In genomic region chr18:31241900-31242409, GRCh38 we compare ENCODE assay signal across 8 cellular contexts.
DNase-seq lines count a peak whose midpoint lies in the region; ATAC-seq and TF ChIP-seq lines count a peak whose summit lies in the region.

No MANE protein-coding gene starts in this region.

- TF ChIP-seq CTCF in GM20000 (IDR thresholded peaks at IDR 0.05; ENCODE audit: extremely low read depth, missing control alignments): peak; percentile 8

- H3K27me3 Mint-ChIP-seq in activated T-cell treated with anti-CD3 and anti-CD28 coated beads, Interleukin-2, amount 50 U/mL, for 4 hours (ENCODE audit: low read depth): no peaks in the 10 kb centered on the region

- no peaks in the 10 kb centered on the region for H3K4me1 Mint-ChIP-seq in activated T-cell treated with anti-CD3 and anti-CD28 coated beads, Interleukin-2, amount 50 U/mL, for 4 hours (ENCODE audit: low read depth)

- no peak for ATAC-seq in GM19328 (IDR thresholded peaks at IDR 0.05; ENCODE audit: unreplicated experiment)
- ATAC-seq in activated T-cell treated with anti-CD3 and anti-CD28 coated beads, Interleukin-2, amount 50 U/mL, for 4 hours: no peak

- H3K27ac ChIP-seq in epithelial cell of prostate: peak overlapping the region; percentile 93
- H3K27ac ChIP-seq in skin epidermis: peak overlapping the region in 19 of 21 experiments; percentile 33 to 86 (median 78)

- no peak overlapping the region for H3K4me3 ChIP-seq in skin epidermis

- peaks cover 3% of the 10 kb centered on the region for H3K9me3 Mint-ChIP-seq in activated T-cell treated with anti-CD3 and anti-CD28 coated beads, Interleukin-2, amount 50 U/mL, for 4 hours

- no peak overlapping the region for H3K4me3 Mint-ChIP-seq in activated T-cell treated with anti-CD3 and anti-CD28 coated beads, Interleukin-2, amount 50 U/mL, for 4 hours

- no peaks in the 10 kb centered on the region for H3K36me3 Mint-ChIP-seq in activated T-cell treated with anti-CD3 and anti-CD28 coated beads, Interleukin-2, amount 50 U/mL, for 4 hours (ENCODE audit: insufficient read depth)

- DNase-seq in GM20000 (ENCODE audit: low spot score): no peak
- peak; percentile 20 for DNase-seq in NAMALWA (ENCODE audit: low spot score)
- DNase-seq in epithelial cell of prostate (ENCODE audit: low read depth, low spot score): peak; percentile 98
- DNase-seq in activated T-cell treated with anti-CD3 and anti-CD28 coated beads, Interleukin-2, amount 50 U/mL, for 4 hours: no peak
- no peak for DNase-seq in effector CD4-positive, alpha-beta T cell
- no peak for DNase-seq in stimulated activated CD4-positive, alpha-beta T cell treated with anti-CD3 and anti-CD28 coated beads, Interleukin-4, amount 100 ng/mL, for 4 hours

Comparison
In these comparisons a context has a peak if more than half of its experiments do, and no peak if none do; other contexts are left out.
1. DNase-seq: peak in NAMALWA (single experiment) and epithelial cell of prostate (single experiment); none in GM20000 (single experiment), activated T-cell treated with anti-CD3 and anti-CD28 coated beads, Interleukin-2, amount 50 U/mL, for 4 hours (single experiment), effector CD4-positive, alpha-beta T cell (single experiment) and stimulated activated CD4-positive, alpha-beta T cell treated with anti-CD3 and anti-CD28 coated beads, Interleukin-4, amount 100 ng/mL, for 4 hours (0 of 2).